31 cellular contexts compared by ENCODE assay signal in genomic region chr12:52396656-52397055, GRCh38. TPM values are rescaled to one million over a fixed set of nuclear protein-coding genes. Genes with fewer than 3 reads are reported as not detected.
"Had no signal": no experiment of that assay in that cellular context is flagged by ENCODE, and none has a peak within 500 bp of the region (broad histone marks: within the 10 kb centered on the region; RNA-seq: fewer than 3 reads in every experiment).

No MANE protein-coding gene starts in this region.

- ATAC-seq: activated naive CD4-positive, alpha-beta T cell treated with anti-CD3 and anti-CD28 coated beads, Interleukin-2, amount 50 U/mL, for 72 hours; activated T-cell treated with anti-CD3 and anti-CD28 coated beads, Interleukin-2, amount 50 U/mL, for 72 hours had no signal

- H3K4me3 ChIP-seq: colonic mucosa, esophagus squamous epithelium had no signal

- H3K27me3 ChIP-seq: brain microvascular endothelial cell, colonic mucosa had no signal

- H3K4me1 ChIP-seq: colonic mucosa had no signal

- H3K36me3 ChIP-seq: brain microvascular endothelial cell, colonic mucosa, esophagus squamous epithelium had no signal

- H3K27ac ChIP-seq: brain microvascular endothelial cell, colonic mucosa, epithelial cell of prostate, esophagus squamous epithelium had no signal

- FAIRE-seq: astrocyte, endometrium, endothelial cell of umbilical vein had no signal

- DNase-seq: activated CD4-positive, alpha-beta memory T cell treated with anti-CD3 and anti-CD28 coated beads, Interleukin-2, amount 10 ng/mL, durations not matched to agents 7 days and 5 days; activated CD4-positive, alpha-beta T cell treated with anti-CD3 and anti-CD28 coated beads for 1 hour; activated CD4-positive, alpha-beta T cell treated with anti-CD3 and anti-CD28 coated beads for 4 hours; activated CD4-positive, alpha-beta T cell treated with anti-CD3 and anti-CD28 coated beads, Interleukin-2, amount 10 ng/mL, durations not matched to agents 7 days and 5 days; activated CD4-positive, alpha-beta T cell treated with anti-CD3 and anti-CD28 coated beads, Interleukin-2, amount 50 U/mL, for 4 hours; activated CD8-positive, alpha-beta memory T cell treated with anti-CD3 and anti-CD28 coated beads, Interleukin-2, amount 50 U/mL, for 48 hours; activated gamma-delta T cell; activated naive CD4-positive, alpha-beta T cell; activated naive CD4-positive, alpha-beta T cell treated with anti-CD3 and anti-CD28 coated beads, Interleukin-2, amount 10 ng/mL, durations not matched to agents 7 days and 5 days; activated naive CD8-positive, alpha-beta T cell treated with anti-CD3 and anti-CD28 coated beads, Interleukin-2, amount 10 ng/mL, durations not matched to agents 7 days and 5 days; activated T-cell treated with anti-CD3 and anti-CD28 coated beads for 4 hours; activated T-cell treated with anti-CD3 and anti-CD28 coated beads, Interleukin-2, amount 50 U/mL, for 24 hours; activated T-cell treated with anti-CD3 and anti-CD28 coated beads, Interleukin-2, amount 50 U/mL, for 72 hours; brain microvascular endothelial cell; central memory CD4-positive, alpha-beta T cell; cerebellar nuclear complex; colonic mucosa; effector CD8-positive, alpha-beta T cell; esophagus squamous epithelium; foreskin melanocyte; head of caudate nucleus; T-helper 2 cell had no signal

- H3K9me3 ChIP-seq: colonic mucosa, esophagus squamous epithelium had no signal

RNA-seq across cellular contexts. Expression of gene KRT82, which starts 9.5 kb away (rescaled TPM):
- total RNA-seq: activated CD4-positive, alpha-beta memory T cell treated with anti-CD3 and anti-CD28 coated beads, Interleukin-2, amount 10 ng/mL, durations not matched to agents 7 days and 5 days; activated CD4-positive, alpha-beta T cell treated with anti-CD3 and anti-CD28 coated beads, Interleukin-2, amount 10 ng/mL, durations not matched to agents 7 days and 5 days; activated naive CD4-positive, alpha-beta T cell treated with anti-CD3 and anti-CD28 coated beads, Interleukin-2, amount 50 U/mL, for 72 hours; activated naive CD8-positive, alpha-beta T cell treated with anti-CD3 and anti-CD28 coated beads, Interleukin-2, amount 10 ng/mL, durations not matched to agents 7 days and 5 days; activated T-cell treated with anti-CD3 and anti-CD28 coated beads, Interleukin-2, amount 50 U/mL, for 72 hours; astrocyte; colonic mucosa; dermis microvascular lymphatic vessel endothelial cell; endothelial cell of umbilical vein; esophagus squamous epithelium; fibroblast of lung; fibroblast of villous mesenchyme; T-helper 1 cell treated with Interleukin-12 subunit alpha and Interleukin-12 subunit beta and Interleukin-4 antibody, amounts not matched to agents 30 ng/mL and 1 ng/mL, for 36 hours had no signal

RNA-seq across cellular contexts. Expression of gene KRT84, which starts 11.2 kb away (rescaled TPM):
- total RNA-seq: activated CD4-positive, alpha-beta memory T cell treated with anti-CD3 and anti-CD28 coated beads, Interleukin-2, amount 10 ng/mL, durations not matched to agents 7 days and 5 days; activated CD4-positive, alpha-beta T cell treated with anti-CD3 and anti-CD28 coated beads, Interleukin-2, amount 10 ng/mL, durations not matched to agents 7 days and 5 days; activated naive CD4-positive, alpha-beta T cell treated with anti-CD3 and anti-CD28 coated beads, Interleukin-2, amount 50 U/mL, for 72 hours; activated naive CD8-positive, alpha-beta T cell treated with anti-CD3 and anti-CD28 coated beads, Interleukin-2, amount 10 ng/mL, durations not matched to agents 7 days and 5 days; activated T-cell treated with anti-CD3 and anti-CD28 coated beads, Interleukin-2, amount 50 U/mL, for 72 hours; astrocyte; colonic mucosa; dermis microvascular lymphatic vessel endothelial cell; endothelial cell of umbilical vein; fibroblast of lung; fibroblast of villous mesenchyme; T-helper 1 cell treated with Interleukin-12 subunit alpha and Interleukin-12 subunit beta and Interleukin-4 antibody, amounts not matched to agents 30 ng/mL and 1 ng/mL, for 36 hours had no signal

RNA-seq across cellular contexts. Expression of gene KRT85, which starts 29.4 kb away (rescaled TPM):
- total RNA-seq: activated CD4-positive, alpha-beta memory T cell treated with anti-CD3 and anti-CD28 coated beads, Interleukin-2, amount 10 ng/mL, durations not matched to agents 7 days and 5 days; activated CD4-positive, alpha-beta T cell treated with anti-CD3 and anti-CD28 coated beads, Interleukin-2, amount 10 ng/mL, durations not matched to agents 7 days and 5 days; activated naive CD4-positive, alpha-beta T cell treated with anti-CD3 and anti-CD28 coated beads, Interleukin-2, amount 50 U/mL, for 72 hours; activated naive CD8-positive, alpha-beta T cell treated with anti-CD3 and anti-CD28 coated beads, Interleukin-2, amount 10 ng/mL, durations not matched to agents 7 days and 5 days; activated T-cell treated with anti-CD3 and anti-CD28 coated beads, Interleukin-2, amount 50 U/mL, for 72 hours; astrocyte; colonic mucosa; dermis microvascular lymphatic vessel endothelial cell; endothelial cell of umbilical vein; esophagus squamous epithelium; fibroblast of lung; fibroblast of villous mesenchyme; T-helper 1 cell treated with Interleukin-12 subunit alpha and Interleukin-12 subunit beta and Interleukin-4 antibody, amounts not matched to agents 30 ng/mL and 1 ng/mL, for 36 hours had no signal

RNA-seq across cellular contexts. Expression of gene KRT75, which starts 37.5 kb away (rescaled TPM):
- total RNA-seq: activated CD4-positive, alpha-beta memory T cell treated with anti-CD3 and anti-CD28 coated beads, Interleukin-2, amount 10 ng/mL, durations not matched to agents 7 days and 5 days; activated CD4-positive, alpha-beta T cell treated with anti-CD3 and anti-CD28 coated beads, Interleukin-2, amount 10 ng/mL, durations not matched to agents 7 days and 5 days; activated naive CD4-positive, alpha-beta T cell treated with anti-CD3 and anti-CD28 coated beads, Interleukin-2, amount 50 U/mL, for 72 hours; activated naive CD8-positive, alpha-beta T cell treated with anti-CD3 and anti-CD28 coated beads, Interleukin-2, amount 10 ng/mL, durations not matched to agents 7 days and 5 days; activated T-cell treated with anti-CD3 and anti-CD28 coated beads, Interleukin-2, amount 50 U/mL, for 72 hours; astrocyte; dermis microvascular lymphatic vessel endothelial cell; endothelial cell of umbilical vein; fibroblast of lung; fibroblast of villous mesenchyme; T-helper 1 cell treated with Interleukin-12 subunit alpha and Interleukin-12 subunit beta and Interleukin-4 antibody, amounts not matched to agents 30 ng/mL and 1 ng/mL, for 36 hours had no signal

RNA-seq across cellular contexts. Expression of gene KRT6B, which starts 55.3 kb away (rescaled TPM):
- total RNA-seq: activated CD4-positive, alpha-beta memory T cell treated with anti-CD3 and anti-CD28 coated beads, Interleukin-2, amount 10 ng/mL, durations not matched to agents 7 days and 5 days; activated CD4-positive, alpha-beta T cell treated with anti-CD3 and anti-CD28 coated beads, Interleukin-2, amount 10 ng/mL, durations not matched to agents 7 days and 5 days; activated naive CD4-positive, alpha-beta T cell treated with anti-CD3 and anti-CD28 coated beads, Interleukin-2, amount 50 U/mL, for 72 hours; activated naive CD8-positive, alpha-beta T cell treated with anti-CD3 and anti-CD28 coated beads, Interleukin-2, amount 10 ng/mL, durations not matched to agents 7 days and 5 days; activated T-cell treated with anti-CD3 and anti-CD28 coated beads, Interleukin-2, amount 50 U/mL, for 72 hours; astrocyte; dermis microvascular lymphatic vessel endothelial cell; endothelial cell of umbilical vein; fibroblast of lung; fibroblast of villous mesenchyme; T-helper 1 cell treated with Interleukin-12 subunit alpha and Interleukin-12 subunit beta and Interleukin-4 antibody, amounts not matched to agents 30 ng/mL and 1 ng/mL, for 36 hours had no signal
